1 cellular context compared by ENCODE assay signal in the genomic region with DNA sequence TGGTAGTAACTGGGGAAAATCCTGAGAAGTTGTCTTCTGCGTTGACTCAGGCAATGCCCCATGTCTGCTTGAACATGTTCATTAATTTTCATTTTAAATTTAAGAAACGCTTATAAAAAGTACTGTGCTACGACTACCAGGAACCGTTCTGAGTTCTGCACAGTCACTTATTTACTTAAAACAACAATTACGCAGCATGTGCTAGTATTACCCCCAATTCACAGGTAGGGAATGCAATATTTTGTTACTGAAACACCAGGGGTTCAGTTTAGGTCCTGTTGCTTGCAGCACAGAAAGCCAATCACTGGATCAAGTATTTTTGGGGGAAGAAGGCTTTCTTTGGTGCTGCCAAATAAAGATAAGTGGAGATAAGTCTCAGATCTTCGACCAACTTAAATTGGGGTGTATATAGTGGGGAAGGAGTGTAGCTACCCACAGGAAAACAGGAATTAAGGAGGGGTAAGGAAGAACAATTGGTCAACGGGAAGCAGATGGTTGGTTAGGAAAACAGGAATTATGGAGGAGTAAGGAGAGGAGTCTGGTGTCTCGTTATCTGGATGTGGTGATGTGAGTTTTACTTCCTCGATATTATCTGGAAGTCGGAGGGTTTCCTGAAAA.
TF ChIP-seq lines count a peak whose summit lies in the region.

No MANE protein-coding gene starts in this region.

TF ChIP-seq in K562, 482 proteins besides CTCF, POLR2A, EP300 and RAD21 (continued from another document):
- TF ChIP-seq SMARCA4 (IDR thresholded peaks at IDR 0.05) (peak; percentile 63; the same call in 1 of the 2 replicates), EHMT2 (IDR thresholded peaks at IDR 0.05) (peak; percentile 35; the same call in 1 of the 2 replicates), ARID1B (IDR thresholded peaks at IDR 0.05) (peak; percentile 59), ZNF12 (CRISPR knock-in tag; IDR thresholded peaks at IDR 0.05) (no peak), L3MBTL2 (IDR thresholded peaks at IDR 0.05) (peak; percentile 59), CSDE1 (IDR thresholded peaks at IDR 0.05) (0 out of 4 replicates have a peak, but pooled peaks of 1 of the 2 experiments have one; percentile 35), U2AF2 (optimal IDR thresholded peaks at IDR 0.05; ENCODE audit: low read depth, low read length) (no peak)
- TF ChIP-seq, protein P1, sequence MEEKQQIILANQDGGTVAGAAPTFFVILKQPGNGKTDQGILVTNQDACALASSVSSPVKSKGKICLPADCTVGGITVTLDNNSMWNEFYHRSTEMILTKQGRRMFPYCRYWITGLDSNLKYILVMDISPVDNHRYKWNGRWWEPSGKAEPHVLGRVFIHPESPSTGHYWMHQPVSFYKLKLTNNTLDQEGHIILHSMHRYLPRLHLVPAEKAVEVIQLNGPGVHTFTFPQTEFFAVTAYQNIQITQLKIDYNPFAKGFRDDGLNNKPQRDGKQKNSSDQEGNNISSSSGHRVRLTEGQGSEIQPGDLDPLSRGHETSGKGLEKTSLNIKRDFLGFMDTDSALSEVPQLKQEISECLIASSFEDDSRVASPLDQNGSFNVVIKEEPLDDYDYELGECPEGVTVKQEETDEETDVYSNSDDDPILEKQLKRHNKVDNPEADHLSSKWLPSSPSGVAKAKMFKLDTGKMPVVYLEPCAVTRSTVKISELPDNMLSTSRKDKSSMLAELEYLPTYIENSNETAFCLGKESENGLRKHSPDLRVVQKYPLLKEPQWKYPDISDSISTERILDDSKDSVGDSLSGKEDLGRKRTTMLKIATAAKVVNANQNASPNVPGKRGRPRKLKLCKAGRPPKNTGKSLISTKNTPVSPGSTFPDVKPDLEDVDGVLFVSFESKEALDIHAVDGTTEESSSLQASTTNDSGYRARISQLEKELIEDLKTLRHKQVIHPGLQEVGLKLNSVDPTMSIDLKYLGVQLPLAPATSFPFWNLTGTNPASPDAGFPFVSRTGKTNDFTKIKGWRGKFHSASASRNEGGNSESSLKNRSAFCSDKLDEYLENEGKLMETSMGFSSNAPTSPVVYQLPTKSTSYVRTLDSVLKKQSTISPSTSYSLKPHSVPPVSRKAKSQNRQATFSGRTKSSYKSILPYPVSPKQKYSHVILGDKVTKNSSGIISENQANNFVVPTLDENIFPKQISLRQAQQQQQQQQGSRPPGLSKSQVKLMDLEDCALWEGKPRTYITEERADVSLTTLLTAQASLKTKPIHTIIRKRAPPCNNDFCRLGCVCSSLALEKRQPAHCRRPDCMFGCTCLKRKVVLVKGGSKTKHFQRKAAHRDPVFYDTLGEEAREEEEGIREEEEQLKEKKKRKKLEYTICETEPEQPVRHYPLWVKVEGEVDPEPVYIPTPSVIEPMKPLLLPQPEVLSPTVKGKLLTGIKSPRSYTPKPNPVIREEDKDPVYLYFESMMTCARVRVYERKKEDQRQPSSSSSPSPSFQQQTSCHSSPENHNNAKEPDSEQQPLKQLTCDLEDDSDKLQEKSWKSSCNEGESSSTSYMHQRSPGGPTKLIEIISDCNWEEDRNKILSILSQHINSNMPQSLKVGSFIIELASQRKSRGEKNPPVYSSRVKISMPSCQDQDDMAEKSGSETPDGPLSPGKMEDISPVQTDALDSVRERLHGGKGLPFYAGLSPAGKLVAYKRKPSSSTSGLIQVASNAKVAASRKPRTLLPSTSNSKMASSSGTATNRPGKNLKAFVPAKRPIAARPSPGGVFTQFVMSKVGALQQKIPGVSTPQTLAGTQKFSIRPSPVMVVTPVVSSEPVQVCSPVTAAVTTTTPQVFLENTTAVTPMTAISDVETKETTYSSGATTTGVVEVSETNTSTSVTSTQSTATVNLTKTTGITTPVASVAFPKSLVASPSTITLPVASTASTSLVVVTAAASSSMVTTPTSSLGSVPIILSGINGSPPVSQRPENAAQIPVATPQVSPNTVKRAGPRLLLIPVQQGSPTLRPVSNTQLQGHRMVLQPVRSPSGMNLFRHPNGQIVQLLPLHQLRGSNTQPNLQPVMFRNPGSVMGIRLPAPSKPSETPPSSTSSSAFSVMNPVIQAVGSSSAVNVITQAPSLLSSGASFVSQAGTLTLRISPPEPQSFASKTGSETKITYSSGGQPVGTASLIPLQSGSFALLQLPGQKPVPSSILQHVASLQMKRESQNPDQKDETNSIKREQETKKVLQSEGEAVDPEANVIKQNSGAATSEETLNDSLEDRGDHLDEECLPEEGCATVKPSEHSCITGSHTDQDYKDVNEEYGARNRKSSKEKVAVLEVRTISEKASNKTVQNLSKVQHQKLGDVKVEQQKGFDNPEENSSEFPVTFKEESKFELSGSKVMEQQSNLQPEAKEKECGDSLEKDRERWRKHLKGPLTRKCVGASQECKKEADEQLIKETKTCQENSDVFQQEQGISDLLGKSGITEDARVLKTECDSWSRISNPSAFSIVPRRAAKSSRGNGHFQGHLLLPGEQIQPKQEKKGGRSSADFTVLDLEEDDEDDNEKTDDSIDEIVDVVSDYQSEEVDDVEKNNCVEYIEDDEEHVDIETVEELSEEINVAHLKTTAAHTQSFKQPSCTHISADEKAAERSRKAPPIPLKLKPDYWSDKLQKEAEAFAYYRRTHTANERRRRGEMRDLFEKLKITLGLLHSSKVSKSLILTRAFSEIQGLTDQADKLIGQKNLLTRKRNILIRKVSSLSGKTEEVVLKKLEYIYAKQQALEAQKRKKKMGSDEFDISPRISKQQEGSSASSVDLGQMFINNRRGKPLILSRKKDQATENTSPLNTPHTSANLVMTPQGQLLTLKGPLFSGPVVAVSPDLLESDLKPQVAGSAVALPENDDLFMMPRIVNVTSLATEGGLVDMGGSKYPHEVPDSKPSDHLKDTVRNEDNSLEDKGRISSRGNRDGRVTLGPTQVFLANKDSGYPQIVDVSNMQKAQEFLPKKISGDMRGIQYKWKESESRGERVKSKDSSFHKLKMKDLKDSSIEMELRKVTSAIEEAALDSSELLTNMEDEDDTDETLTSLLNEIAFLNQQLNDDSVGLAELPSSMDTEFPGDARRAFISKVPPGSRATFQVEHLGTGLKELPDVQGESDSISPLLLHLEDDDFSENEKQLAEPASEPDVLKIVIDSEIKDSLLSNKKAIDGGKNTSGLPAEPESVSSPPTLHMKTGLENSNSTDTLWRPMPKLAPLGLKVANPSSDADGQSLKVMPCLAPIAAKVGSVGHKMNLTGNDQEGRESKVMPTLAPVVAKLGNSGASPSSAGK (IDR thresholded peaks at IDR 0.05), result peak; percentile 48; the same call in 1 of the 2 replicates
- TF ChIP-seq, protein P2, sequence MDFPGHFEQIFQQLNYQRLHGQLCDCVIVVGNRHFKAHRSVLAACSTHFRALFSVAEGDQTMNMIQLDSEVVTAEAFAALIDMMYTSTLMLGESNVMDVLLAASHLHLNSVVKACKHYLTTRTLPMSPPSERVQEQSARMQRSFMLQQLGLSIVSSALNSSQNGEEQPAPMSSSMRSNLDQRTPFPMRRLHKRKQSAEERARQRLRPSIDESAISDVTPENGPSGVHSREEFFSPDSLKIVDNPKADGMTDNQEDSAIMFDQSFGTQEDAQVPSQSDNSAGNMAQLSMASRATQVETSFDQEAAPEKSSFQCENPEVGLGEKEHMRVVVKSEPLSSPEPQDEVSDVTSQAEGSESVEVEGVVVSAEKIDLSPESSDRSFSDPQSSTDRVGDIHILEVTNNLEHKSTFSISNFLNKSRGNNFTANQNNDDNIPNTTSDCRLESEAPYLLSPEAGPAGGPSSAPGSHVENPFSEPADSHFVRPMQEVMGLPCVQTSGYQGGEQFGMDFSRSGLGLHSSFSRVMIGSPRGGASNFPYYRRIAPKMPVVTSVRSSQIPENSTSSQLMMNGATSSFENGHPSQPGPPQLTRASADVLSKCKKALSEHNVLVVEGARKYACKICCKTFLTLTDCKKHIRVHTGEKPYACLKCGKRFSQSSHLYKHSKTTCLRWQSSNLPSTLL (IDR thresholded peaks at IDR 0.05), result no peak
- TF ChIP-seq, protein P3, sequence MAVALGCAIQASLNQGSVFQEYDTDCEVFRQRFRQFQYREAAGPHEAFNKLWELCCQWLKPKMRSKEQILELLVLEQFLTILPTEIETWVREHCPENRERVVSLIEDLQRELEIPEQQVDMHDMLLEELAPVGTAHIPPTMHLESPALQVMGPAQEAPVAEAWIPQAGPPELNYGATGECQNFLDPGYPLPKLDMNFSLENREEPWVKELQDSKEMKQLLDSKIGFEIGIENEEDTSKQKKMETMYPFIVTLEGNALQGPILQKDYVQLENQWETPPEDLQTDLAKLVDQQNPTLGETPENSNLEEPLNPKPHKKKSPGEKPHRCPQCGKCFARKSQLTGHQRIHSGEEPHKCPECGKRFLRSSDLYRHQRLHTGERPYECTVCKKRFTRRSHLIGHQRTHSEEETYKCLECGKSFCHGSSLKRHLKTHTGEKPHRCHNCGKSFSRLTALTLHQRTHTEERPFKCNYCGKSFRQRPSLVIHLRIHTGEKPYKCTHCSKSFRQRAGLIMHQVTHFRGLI (CRISPR knock-in tag; IDR thresholded peaks at IDR 0.05), result no peak
TF ChIP-seq in K562: peak in this region for 25.
